In the genomic region with DNA sequence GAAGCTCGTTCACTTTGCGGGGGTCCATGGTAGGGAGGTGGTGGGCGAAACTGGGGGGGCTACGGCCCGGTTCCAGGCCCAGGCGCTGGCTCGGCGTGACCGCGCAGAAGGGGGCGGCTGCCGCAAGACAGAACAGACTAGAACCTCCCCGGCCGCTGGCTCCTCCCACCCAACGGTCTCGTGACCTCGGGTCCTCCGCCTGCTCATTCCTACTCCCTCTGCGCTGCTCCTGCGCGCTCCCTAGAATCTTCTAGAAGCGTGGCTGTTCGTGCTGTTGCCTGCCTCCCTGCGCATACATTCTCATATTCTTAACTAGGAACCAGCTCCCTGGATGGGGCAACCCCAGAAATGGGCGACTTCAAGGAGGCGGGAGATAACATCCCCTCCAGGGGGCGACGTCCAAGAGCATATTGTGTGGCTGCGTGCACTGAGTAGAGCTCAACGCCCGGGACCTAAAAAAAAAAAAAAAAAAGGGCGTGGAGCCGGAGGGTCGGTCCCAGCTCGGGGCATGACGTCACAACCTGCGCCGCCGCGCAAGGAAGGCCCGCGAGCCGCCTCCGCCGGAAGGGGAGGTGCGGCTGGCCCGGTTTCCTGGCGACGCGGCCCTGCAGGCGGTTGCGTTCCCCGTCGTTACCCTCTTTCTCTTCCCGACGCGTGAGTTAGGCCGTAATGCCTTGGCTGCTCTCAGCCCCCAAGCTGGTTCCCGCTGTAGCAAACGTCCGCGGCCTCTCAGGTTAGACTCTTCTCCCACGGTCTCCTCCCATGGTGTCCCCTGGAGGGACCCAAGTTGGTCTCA, we compare ENCODE assay signal across 8 cellular contexts. TPM values are rescaled to one million over a fixed set of nuclear protein-coding genes. Genes with fewer than 3 reads are reported as not detected.
A peak's percentile ranks its signal among the peaks of the same experiment; 100 is the strongest.
DNase-seq lines count a peak whose midpoint lies in the region; ATAC-seq and TF ChIP-seq lines count a peak whose summit lies in the region.

A gene (minus strand): TSS at position 127 of the 796 bp plus-strand sequence. CDS start 99 bp downstream, at position 28.
A gene (plus strand): TSS at position 636 of the 796 bp plus-strand sequence. CDS start 34 bp downstream, at position 670.

- DNase-seq in CMK (ENCODE audit: low read depth), result peak; percentile 89
- DNase-seq in HS-27A (ENCODE audit: low read depth), result peak; percentile 89
- peak; percentile 77 for DNase-seq in NK-92 (lab: John Stamatoyannopoulos, UW; ENCODE audit: unreplicated experiment)
- peak; percentile 89 to 98 for DNase-seq in activated CD8-positive, alpha-beta memory T cell treated with anti-CD3 and anti-CD28 coated beads for 1 hour (ENCODE audit: extremely low read depth in 1 of 2, low read depth in 1 of 2)
- DNase-seq in lower lobe of right lung, result peak; percentile 99
- peak; percentile 94 to 98 (median 96) for DNase-seq in stimulated activated CD4-positive, alpha-beta T cell treated with anti-CD3 and anti-CD28 coated beads, TNF-alpha, amount 100 ng/mL, for 24 hours (ENCODE audit: low read depth in 3 of 3)

- H3K9me3 ChIP-seq in ectodermal cell (ENCODE audit: control insufficient read depth, low read length), result no peaks in the 10 kb centered on the region
- no peaks in the 10 kb centered on the region for H3K9me3 ChIP-seq in lower lobe of right lung

- H3K4me1 ChIP-seq in ectodermal cell (ENCODE audit: control insufficient read depth, insufficient read depth, low read length) (peaks cover 20% of the 10 kb centered on the region), lower lobe of right lung (peaks cover 47% of the 10 kb centered on the region)

- 0% methylated on average over 63 of the region's 63 CpGs for WGBS in ectodermal cell, 2 experiments

- H3K27ac ChIP-seq in ectodermal cell (ENCODE audit: insufficient read depth, low read depth, low read length, poor library complexity, severe bottlenecking), result peak within 1 kb of the TSS; percentile 100
- peak within 1 kb of the TSS; percentile 94 for H3K27ac ChIP-seq in lower lobe of right lung

- TF ChIP-seq CTCF in lower lobe of right lung (IDR thresholded peaks at IDR 0.05), result peak; percentile 22

- H3K36me3 ChIP-seq in ectodermal cell (ENCODE audit: control insufficient read depth, insufficient read depth, low read length) (no peaks in the 10 kb centered on the region), lower lobe of right lung (peaks cover 3% of the 10 kb centered on the region)

- peak within 1 kb of the TSS; percentile 74 for H3K4me3 ChIP-seq in ectodermal cell (ENCODE audit: insufficient read depth, low read depth, low read length)
- peak within 1 kb of the TSS; percentile 89 for H3K4me3 ChIP-seq in lower lobe of right lung

- no peaks in the 10 kb centered on the region for H3K27me3 ChIP-seq in ectodermal cell (ENCODE audit: control insufficient read depth, insufficient read depth, low read length, poor library complexity, severe bottlenecking)
- H3K27me3 ChIP-seq in lower lobe of right lung (ENCODE audit: low read depth), result no peaks in the 10 kb centered on the region

- intact Hi-C loops in lower lobe of right lung (cut with DNase I), result no loop called here

- ATAC-seq in GM19467 (IDR thresholded peaks at IDR 0.05; ENCODE audit: unreplicated experiment), result peak; percentile 86
- peak; percentile 98 to 99 for ATAC-seq in lower lobe of right lung

RNA-seq across cellular contexts. Expression of the first gene that starts in this region (rescaled TPM):
- 314 TPM for polyA plus RNA-seq in ectodermal cell (2013, experiment 1 of 4)
- 301 TPM for polyA plus RNA-seq in ectodermal cell (2013, experiment 2 of 4)
- polyA plus RNA-seq in ectodermal cell (2013, experiment 3 of 4), result 228 TPM
- polyA plus RNA-seq in ectodermal cell (2013, experiment 4 of 4), result 281 TPM
- 237 TPM for total RNA-seq in lower lobe of right lung

RNA-seq across cellular contexts. Expression of the second gene that starts in this region (rescaled TPM):
- polyA plus RNA-seq in ectodermal cell (2013, experiment 1 of 4), result 26.6 TPM
- 26.9 TPM for polyA plus RNA-seq in ectodermal cell (2013, experiment 2 of 4)
- polyA plus RNA-seq in ectodermal cell (2013, experiment 3 of 4), result 17.8 TPM
- 22.4 TPM for polyA plus RNA-seq in ectodermal cell (2013, experiment 4 of 4)
- 19.1 TPM for total RNA-seq in lower lobe of right lung

Comparison
In these comparisons a context has a peak if more than half of its experiments do, and no peak if none do; other contexts are left out.
1. Peak in every context shown above with its lines: DNase-seq, ATAC-seq, H3K4me3 ChIP-seq and H3K27ac ChIP-seq.